10 cellular contexts compared by ENCODE assay signal in genomic region chr2:3179208-3179607, GRCh38.
DNase-seq lines count a peak whose midpoint lies in the region; ATAC-seq, FAIRE-seq and TF ChIP-seq lines count a peak whose summit lies in the region.
"Had no signal": no experiment of that assay in that cellular context is flagged by ENCODE, and none has a peak within 500 bp of the region (broad histone marks: within the 10 kb centered on the region; RNA-seq: fewer than 3 reads in every experiment).

No MANE protein-coding gene starts in this region.

- ATAC-seq in foreskin keratinocyte (no peak), GM18517 (IDR thresholded peaks at IDR 0.05; ENCODE audit: unreplicated experiment) (no peak), GM18858 (IDR thresholded peaks at IDR 0.05; ENCODE audit: unreplicated experiment) (no peak), Right ventricle myocardium inferior (no peak)

- FAIRE-seq in D721Med (lab: Jason Lieb, UNC): no peak
- FAIRE-seq: TTC549 had no signal

- H3K27me3 ChIP-seq in foreskin keratinocyte: no peaks in the 10 kb centered on the region
- H3K27me3 ChIP-seq: uterus had no signal

- intact Hi-C loops in Right ventricle myocardium inferior (cut with DNase I): no loop called here

- peak; percentile 80 for DNase-seq in D721Med (ENCODE audit: insufficient read length, low spot score)
- peak; percentile 16 for DNase-seq in NCI-H69 (lab: John Stamatoyannopoulos, UW)
- DNase-seq in foreskin keratinocyte: no peak
- DNase-seq in H4 (ENCODE audit: low spot score): no peak
- no peak for DNase-seq in Right ventricle myocardium inferior (ENCODE audit: missing footprints)
- DNase-seq: uterus had no signal

- H3K27ac ChIP-seq in 22Rv1 (no peak overlapping the region), foreskin keratinocyte (no peak overlapping the region)
- H3K27ac ChIP-seq: uterus had no signal

- no peaks in the 10 kb centered on the region for H3K4me1 ChIP-seq in foreskin keratinocyte
- H3K4me1 ChIP-seq: uterus had no signal

- TF ChIP-seq CTCF in 22Rv1 (IDR thresholded peaks at IDR 0.05) (peak; percentile 11; the same call in 1 of the 2 replicates), D721Med (IDR thresholded peaks at IDR 0.05; ENCODE audit: insufficient read depth, missing control alignments) (peak; percentile 57), foreskin keratinocyte (conservative IDR thresholded peaks at IDR 0.05) (peak; percentile 39)

Comparison
In these comparisons a context has a peak if more than half of its experiments do, and no peak if none do; other contexts are left out.
1. DNase-seq: peak in D721Med (single experiment) and NCI-H69 (single experiment); none in foreskin keratinocyte (0 of 2), H4 (single experiment) and Right ventricle myocardium inferior (single experiment).
2. Peak in every context shown above with its lines, with median percentiles within 50 percentile points of each other: CTCF ChIP-seq.